23 cellular contexts compared by ENCODE assay signal in the genomic region with DNA sequence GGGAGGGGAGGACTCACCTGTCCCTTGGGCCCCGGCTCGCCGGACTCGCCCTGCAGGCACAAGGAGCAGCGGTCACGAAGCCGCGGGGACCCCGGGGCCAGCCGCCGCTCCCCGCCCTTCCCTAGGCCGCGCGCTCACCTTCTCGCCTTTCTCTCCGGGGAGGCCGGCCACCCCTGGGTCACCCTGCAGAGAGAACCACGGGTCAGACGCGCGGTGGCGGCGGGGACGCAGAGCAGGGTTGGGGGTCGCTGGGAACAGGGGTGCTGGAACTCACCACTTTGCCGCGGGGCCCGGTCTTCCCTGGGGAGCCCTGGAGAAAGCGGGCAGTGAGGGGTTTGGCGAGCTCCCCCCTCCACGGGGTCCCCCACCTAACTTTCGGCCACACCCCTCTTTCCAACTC. TPM values are rescaled to one million over a fixed set of nuclear protein-coding genes. Genes with fewer than 3 reads are reported as not detected.
"Had no signal": no experiment of that assay in that cellular context is flagged by ENCODE, and none has a peak within 500 bp of the region (broad histone marks: within the 10 kb centered on the region; RNA-seq: fewer than 3 reads in every experiment).

No MANE protein-coding gene starts in this region.

- H3K79me2 ChIP-seq: hepatocyte had no signal

- H3K9me3 ChIP-seq: colonic mucosa, esophagus squamous epithelium, mucosa of descending colon, psoas muscle, right lobe of liver, stomach had no signal

- H3K27me3 Mint-ChIP-seq: naive thymus-derived CD8-positive, alpha-beta T cell; type B pancreatic cell had no signal

- H3K36me3 Mint-ChIP-seq: stimulated activated effector memory CD8-positive, alpha-beta T cell treated with anti-CD3 and anti-CD28 coated beads, Interleukin-12 subunit alpha, Interleukin-12 subunit beta, amount 100 ng/mL, for 72 hours; type B pancreatic cell had no signal

- H3K4me2 ChIP-seq: hepatocyte had no signal

- H3K4me3 ChIP-seq: colonic mucosa, esophagus squamous epithelium, hepatocyte, mucosa of descending colon, psoas muscle, right lobe of liver, stomach had no signal

- H3K27me3 ChIP-seq: colonic mucosa, hepatocyte, right lobe of liver had no signal

- H3K27ac ChIP-seq: colonic mucosa, esophagus squamous epithelium, hepatocyte, psoas muscle, right lobe of liver, stomach had no signal

- H2AFZ ChIP-seq: hepatocyte had no signal

- H3K4me1 Mint-ChIP-seq: naive thymus-derived CD8-positive, alpha-beta T cell; neural crest cell; stimulated activated effector memory CD8-positive, alpha-beta T cell treated with anti-CD3 and anti-CD28 coated beads, Interleukin-12 subunit alpha, Interleukin-12 subunit beta, amount 100 ng/mL, for 72 hours had no signal

- H3K27ac Mint-ChIP-seq: naive thymus-derived CD8-positive, alpha-beta T cell; stimulated activated effector memory CD8-positive, alpha-beta T cell treated with anti-CD3 and anti-CD28 coated beads, Interleukin-12 subunit alpha, Interleukin-12 subunit beta, amount 100 ng/mL, for 72 hours; type B pancreatic cell had no signal

- H3K4me3 Mint-ChIP-seq: naive thymus-derived CD8-positive, alpha-beta T cell; neural crest cell; stimulated activated effector memory CD8-positive, alpha-beta T cell treated with anti-CD3 and anti-CD28 coated beads, Interleukin-12 subunit alpha, Interleukin-12 subunit beta, amount 100 ng/mL, for 72 hours; type B pancreatic cell had no signal

- H3K36me3 ChIP-seq: colonic mucosa, esophagus squamous epithelium, right lobe of liver had no signal

- DNase-seq: colonic mucosa; dermis blood vessel endothelial cell; esophagus squamous epithelium; foreskin fibroblast; kidney glomerular epithelial cell; mammary epithelial cell; mucosa of descending colon; naive thymus-derived CD8-positive, alpha-beta T cell; occipital lobe; psoas muscle; retina; right lobe of liver; stimulated activated CD4-positive, alpha-beta T cell treated with anti-CD3 and anti-CD28 coated beads, Interleukin-4, amount 100 ng/mL, for 1 hour; stimulated activated CD8-positive, alpha-beta memory T cell treated with anti-CD3 and anti-CD28 coated beads, Interleukin-4, amount 100 ng/mL, for 48 hours; stomach; substantia nigra had no signal

- H3K4me1 ChIP-seq: colonic mucosa, psoas muscle, right lobe of liver had no signal

- H3K9me3 Mint-ChIP-seq: naive thymus-derived CD8-positive, alpha-beta T cell; neural crest cell; stimulated activated effector memory CD8-positive, alpha-beta T cell treated with anti-CD3 and anti-CD28 coated beads, Interleukin-12 subunit alpha, Interleukin-12 subunit beta, amount 100 ng/mL, for 72 hours; type B pancreatic cell had no signal

- ATAC-seq: mucosa of descending colon; naive thymus-derived CD8-positive, alpha-beta T cell; psoas muscle; right lobe of liver; stimulated activated effector memory CD8-positive, alpha-beta T cell treated with anti-CD3 and anti-CD28 coated beads, Interleukin-12 subunit alpha, Interleukin-12 subunit beta, amount 100 ng/mL, for 72 hours had no signal

RNA-seq across cellular contexts. Expression of gene TMCO2, which starts 56.1 kb away (rescaled TPM):
- total RNA-seq: cerebellum; colonic mucosa; dermis blood vessel endothelial cell; epithelial cell of proximal tubule; esophagus squamous epithelium; hepatocyte; lower leg skin; mammary epithelial cell; mucosa of descending colon; naive thymus-derived CD8-positive, alpha-beta T cell; neural crest cell; occipital lobe; psoas muscle; right lobe of liver; stomach had no signal
- polyA plus RNA-seq: mammary epithelial cell; naive thymus-derived CD8-positive, alpha-beta T cell; stomach had no signal
